ENCODE assay signal across 14 cellular contexts in genomic region chr14:61538464-61539022, GRCh38.
A peak's percentile ranks its signal among the peaks of the same experiment; 100 is the strongest.
DNase-seq lines count a peak whose midpoint lies in the region; ATAC-seq and TF ChIP-seq lines count a peak whose summit lies in the region.
"Had no signal": no experiment of that assay in that cellular context is flagged by ENCODE, and none has a peak within 500 bp of the region (broad histone marks: within the 10 kb centered on the region; RNA-seq: fewer than 3 reads in every experiment).

No MANE protein-coding gene starts in this region.

- WGBS in body of pancreas, 2 donors, result 30 to 32% methylated on average over 5 of the region's 5 CpGs

- ATAC-seq in body of pancreas (no peak), HG02938 (IDR thresholded peaks at IDR 0.05; ENCODE audit: unreplicated experiment) (no peak)
- no peak for ATAC-seq in naive thymus-derived CD8-positive, alpha-beta T cell

- DNase-seq in Caco-2 (no peak), body of pancreas (no peak), EL (no peak), medulla oblongata (ENCODE audit: extremely low spot score) (no peak)
- DNase-seq in naive thymus-derived CD8-positive, alpha-beta T cell, result no peak
- no peak for DNase-seq in stimulated activated CD4-positive, alpha-beta T cell treated with anti-CD3 and anti-CD28 coated beads, Interleukin-12 subunit alpha, Interleukin-12 subunit beta, amount 100 ng/mL, for 4 hours
- DNase-seq: dorsolateral prefrontal cortex; NCI-H748 treated with DMSO at 0.1 percent for 48 hours; retina; RPMI8226; stimulated activated CD4-positive, alpha-beta T cell treated with anti-CD3 and anti-CD28 coated beads, Interleukin-2, amount 100 ng/mL, for 48 hours; T-helper 9 cell had no signal

- no peak overlapping the region for H2AFZ ChIP-seq in ACC112 (ENCODE audit: low read length, unreplicated experiment)

- H3K36me3 Mint-ChIP-seq in Caco-2 (ENCODE audit: insufficient read depth, unreplicated experiment), result peaks cover 31% of the 10 kb centered on the region
- peaks cover 18 to 96% (median 39%) of the 10 kb centered on the region in 3 donors for H3K36me3 Mint-ChIP-seq in naive thymus-derived CD8-positive, alpha-beta T cell

- H3K79me2 ChIP-seq in ACC112 (ENCODE audit: control insufficient read depth, insufficient read depth, low read length, unreplicated experiment), result no peaks in the 10 kb centered on the region

- no peak for TF ChIP-seq POLR2A in body of pancreas (IDR thresholded peaks at IDR 0.05)

- H3K4me3 Mint-ChIP-seq in Caco-2 (ENCODE audit: unreplicated experiment), result no peak overlapping the region
- no peak overlapping the region for H3K4me3 Mint-ChIP-seq in naive thymus-derived CD8-positive, alpha-beta T cell

- peaks cover 42% of the 10 kb centered on the region for H3K4me1 Mint-ChIP-seq in Caco-2 (ENCODE audit: low read depth, unreplicated experiment)
- peaks cover 13 to 51% (median 36%) of the 10 kb centered on the region in 4 donors for H3K4me1 Mint-ChIP-seq in naive thymus-derived CD8-positive, alpha-beta T cell

- no peak for TF ChIP-seq CTCF in Caco-2 (IDR thresholded peaks at IDR 0.05; ENCODE audit: insufficient read depth in 1 of 2, low read depth in 1 of 2, low read length in 1 of 2, severe bottlenecking in 1 of 2, unreplicated experiment in 1 of 2)
- TF ChIP-seq CTCF in body of pancreas (IDR thresholded peaks at IDR 0.05), result no peak

- no peaks in the 10 kb centered on the region for H3K9me3 Mint-ChIP-seq in Caco-2 (ENCODE audit: unreplicated experiment)
- no peaks in the 10 kb centered on the region for H3K9me3 Mint-ChIP-seq in naive thymus-derived CD8-positive, alpha-beta T cell

- H3K36me3 ChIP-seq in ACC112 (ENCODE audit: insufficient read depth, low read length), result no peaks in the 10 kb centered on the region
- H3K36me3 ChIP-seq in Caco-2 (ENCODE audit: control insufficient read depth, insufficient read depth, low read length), result no peaks in the 10 kb centered on the region
- H3K36me3 ChIP-seq in body of pancreas (replicated peaks in 1 of 2; ENCODE audit: insufficient read depth in 1 of 2, low read depth in 2 of 2), result no peaks in the 10 kb centered on the region

- H3K4me3 ChIP-seq in ACC112 (ENCODE audit: low read depth, low read length) (no peak overlapping the region), Caco-2 (ENCODE audit: low read depth, low read length) (no peak overlapping the region), body of pancreas (no peak overlapping the region)
- H3K4me3 ChIP-seq: dorsolateral prefrontal cortex had no signal

- H3K9me3 ChIP-seq in Caco-2 (no peaks in the 10 kb centered on the region), body of pancreas (no peaks in the 10 kb centered on the region)

- no peaks in the 10 kb centered on the region for H3K27me3 Mint-ChIP-seq in Caco-2 (ENCODE audit: insufficient read depth, unreplicated experiment)
- no peaks in the 10 kb centered on the region for H3K27me3 Mint-ChIP-seq in naive thymus-derived CD8-positive, alpha-beta T cell

- H3K4me1 ChIP-seq in ACC112 (ENCODE audit: control insufficient read depth, insufficient read depth, low read length, unreplicated experiment), result peaks cover 43% of the 10 kb centered on the region
- peaks cover 45% of the 10 kb centered on the region for H3K4me1 ChIP-seq in Caco-2
- peaks cover 70% of the 10 kb centered on the region for H3K4me1 ChIP-seq in body of pancreas

- CTCF ChIA-PET in Caco-2 (lab: Charles Lee), result no interaction called here

- H3K27me3 ChIP-seq in ACC112 (ENCODE audit: insufficient read depth, low read length) (no peaks in the 10 kb centered on the region), Caco-2 (replicated peaks; ENCODE audit: control insufficient read depth, insufficient read depth, low read length) (no peaks in the 10 kb centered on the region), body of pancreas (no peaks in the 10 kb centered on the region)
- H3K27me3 ChIP-seq: dorsolateral prefrontal cortex had no signal

- H3K27ac ChIP-seq in ACC112 (ENCODE audit: low read depth, low read length), result peak overlapping the region; percentile 90
- H3K27ac ChIP-seq in body of pancreas, result peak overlapping the region; percentile 27 to 88 (median 83)
- H3K27ac ChIP-seq: dorsolateral prefrontal cortex had no signal

- intact Hi-C loops in Caco-2 (cut with micrococcal nuclease; ENCODE audit: unreplicated experiment), result loop anchor here (5.0 kb wide), 1 partner anchor 214 kb away; no protein-coding TSS in a partner anchor
- intact Hi-C loops in body of pancreas (cut with DNase I), result loop anchor here (10.0 kb wide), 1 partner anchor 54 kb away; no protein-coding TSS in a partner anchor

- TSS peak; percentile 77 for BruUV-seq in Caco-2 (replicated peaks; lab: Mats Ljungman, UMichigan)

- POLR2A ChIA-PET in Caco-2 (lab: Charles Lee), result no interaction called here
- POLR2A ChIA-PET in naive thymus-derived CD8-positive, alpha-beta T cell (lab: Charles Lee), result no interaction called here

- peak overlapping the region; percentile 99 for H3K27ac Mint-ChIP-seq in Caco-2 (ENCODE audit: unreplicated experiment)
- H3K27ac Mint-ChIP-seq in naive thymus-derived CD8-positive, alpha-beta T cell, result peak overlapping the region; percentile 48 to 86 (median 78)
